8 cellular contexts compared by ENCODE assay signal in genomic region chr10:97320480-97321031, GRCh38. TPM values are rescaled to one million over a fixed set of nuclear protein-coding genes. Genes with fewer than 3 reads are reported as not detected.
A peak's percentile ranks its signal among the peaks of the same experiment; 100 is the strongest.
DNase-seq lines count a peak whose midpoint lies in the region; ATAC-seq lines count a peak whose summit lies in the region.

No MANE protein-coding gene starts in this region.

- peak; percentile 38 for DNase-seq in activated CD4-positive, CD25-positive, alpha-beta regulatory T cell treated with anti-CD3 and anti-CD28 coated beads, Interleukin-2, amount 50 U/mL, for 72 hours
- no peak for DNase-seq in activated CD4-positive, CD25-positive, alpha-beta regulatory T cell (lab: John Stamatoyannopoulos, UW)
- DNase-seq in activated naive CD4-positive, alpha-beta T cell treated with anti-CD3 and anti-CD28 coated beads, Interleukin-2, amount 50 U/mL, for 72 hours (ENCODE audit: low spot score in 2 of 2), result peak in 1 of 2 donors; percentile 40
- no peak for DNase-seq in iPS DF 6.9 (ENCODE audit: low read depth, low spot score)
- DNase-seq in stimulated activated CD8-positive, alpha-beta memory T cell treated with anti-CD3 and anti-CD28 coated beads, Interleukin-4, amount 100 ng/mL, for 24 hours (ENCODE audit: low read depth), result peak; percentile 11
- DNase-seq in SW 1271 (lab: John Stamatoyannopoulos, UW), result no peak
- DNase-seq in NCI-H146 (lab: John Stamatoyannopoulos, UW), result no peak

- ATAC-seq in activated naive CD4-positive, alpha-beta T cell treated with anti-CD3 and anti-CD28 coated beads, Interleukin-2, amount 50 U/mL, for 72 hours, result peak; percentile 15 to 23
- no peak for ATAC-seq in GM19463 (IDR thresholded peaks at IDR 0.05; ENCODE audit: unreplicated experiment)

- peak overlapping the region; percentile 46 to 85 for H3K27ac Mint-ChIP-seq in activated naive CD4-positive, alpha-beta T cell treated with anti-CD3 and anti-CD28 coated beads, Interleukin-2, amount 50 U/mL, for 72 hours

- peaks cover 0 to 8% of the 10 kb centered on the region in 2 donors for H3K36me3 Mint-ChIP-seq in activated naive CD4-positive, alpha-beta T cell treated with anti-CD3 and anti-CD28 coated beads, Interleukin-2, amount 50 U/mL, for 72 hours

- H3K4me1 ChIP-seq in iPS DF 6.9 (ENCODE audit: control insufficient read depth, insufficient read depth, low read length), result peaks cover 4% of the 10 kb centered on the region; the same call in 1 of the 2 replicates

- no peak overlapping the region for H3K27ac ChIP-seq in iPS DF 6.9 (ENCODE audit: low read length)

- H3K4me3 ChIP-seq in iPS DF 6.9 (ENCODE audit: low read length), result peak overlapping the region; percentile 83; the same call in 1 of the 2 replicates

- WGBS in iPS DF 6.9 (ENCODE audit: insufficient coverage, insufficient read length), result no CpG with 5 or more reads among the region's 24 CpGs

- peaks cover 9% of the 10 kb centered on the region; the same call in 1 of the 2 replicates for H3K27me3 ChIP-seq in iPS DF 6.9 (ENCODE audit: control insufficient read depth, insufficient read depth, low read length)

- no peaks in the 10 kb centered on the region for H3K9me3 Mint-ChIP-seq in activated naive CD4-positive, alpha-beta T cell treated with anti-CD3 and anti-CD28 coated beads, Interleukin-2, amount 50 U/mL, for 72 hours

- H3K9me3 ChIP-seq in iPS DF 6.9 (ENCODE audit: control insufficient read depth, insufficient read depth, low read length), result no peaks in the 10 kb centered on the region

- no peaks in the 10 kb centered on the region for H3K36me3 ChIP-seq in iPS DF 6.9 (ENCODE audit: control insufficient read depth, insufficient read depth, low read length)

RNA-seq across cellular contexts. Expression of gene FRAT1, which starts 1.5 kb away (rescaled TPM):
- total RNA-seq in activated naive CD4-positive, alpha-beta T cell treated with anti-CD3 and anti-CD28 coated beads, Interleukin-2, amount 50 U/mL, for 72 hours, result 1 to 10 TPM; 2.7 to 4.0 TPM

RNA-seq across cellular contexts. Expression of gene FRAT2, which starts 14.0 kb away (rescaled TPM):
- total RNA-seq in activated naive CD4-positive, alpha-beta T cell treated with anti-CD3 and anti-CD28 coated beads, Interleukin-2, amount 50 U/mL, for 72 hours, result 10 to 100 TPM in 1 of 2 donors, 1 to 10 TPM in 1; 6.9 to 12.5 TPM

RNA-seq across cellular contexts. Expression of gene ARHGAP19, which starts 28.1 kb away (rescaled TPM):
- total RNA-seq in activated naive CD4-positive, alpha-beta T cell treated with anti-CD3 and anti-CD28 coated beads, Interleukin-2, amount 50 U/mL, for 72 hours, result 10 to 100 TPM; 45.4 to 79.5 TPM

Comparison
In these comparisons a context has a peak if more than half of its experiments do, and no peak if none do; other contexts are left out.
1. DNase-seq: peak in activated CD4-positive, CD25-positive, alpha-beta regulatory T cell treated with anti-CD3 and anti-CD28 coated beads, Interleukin-2, amount 50 U/mL, for 72 hours (single experiment) and stimulated activated CD8-positive, alpha-beta memory T cell treated with anti-CD3 and anti-CD28 coated beads, Interleukin-4, amount 100 ng/mL, for 24 hours (single experiment); none in activated CD4-positive, CD25-positive, alpha-beta regulatory T cell (0 of 4), iPS DF 6.9 (single experiment), SW 1271 (0 of 2) and NCI-H146 (single experiment).